8 cellular contexts compared by ENCODE assay signal in genomic region chr7:73522081-73522818, GRCh38.
DNase-seq lines count a peak whose midpoint lies in the region; ATAC-seq, FAIRE-seq and TF ChIP-seq lines count a peak whose summit lies in the region.

BAZ1B (minus strand) TSS chr7:73522293; CDS start chr7:73521933, 360 bp downstream.

- ATAC-seq in GM19035 (IDR thresholded peaks at IDR 0.05; ENCODE audit: unreplicated experiment) (peak; percentile 90), HG03354 (IDR thresholded peaks at IDR 0.05; ENCODE audit: poor library complexity, severe bottlenecking, unreplicated experiment) (peak; percentile 87)
- peak; percentile 93 to 96 for ATAC-seq in activated CD4-positive, CD25-positive, alpha-beta regulatory T cell treated with anti-CD3 and anti-CD28 coated beads, Interleukin-2, amount 50 U/mL, for 24 hours

- H3K4me3 ChIP-seq in AG10803 (ENCODE audit: low read length): peak within 1 kb of the TSS; percentile 78

- 0 out of 2 replicates have a peak, but pooled peaks have one; percentile 5 for TF ChIP-seq CTCF in AG10803 (conservative IDR thresholded peaks at IDR 0.05; ENCODE audit: low read length)

- DNase-seq in AG10803 (ENCODE audit: low read depth) (peak; percentile 98), NCI-H446 treated with DMSO at 0.1 percent for 48 hours (lab: John Stamatoyannopoulos, UW) (peak; percentile 86), cerebellar cortex (ENCODE audit: low spot score) (peak; percentile 98)
- peak; percentile 95 for DNase-seq in stimulated activated CD4-positive, alpha-beta T cell treated with anti-CD3 and anti-CD28 coated beads, Interleukin-12 subunit alpha, Interleukin-12 subunit beta, amount 100 ng/mL, for 4 hours

- peak; percentile 17 for FAIRE-seq in islet of Langerhans (lab: Jason Lieb, UNC)

Comparison
In these comparisons a context has a peak if more than half of its experiments do, and no peak if none do; other contexts are left out.
1. Peak in every context shown above with its lines: DNase-seq, ATAC-seq and H3K4me3 ChIP-seq.